In genomic region chr13:98504029-98504351, GRCh38 we compare ENCODE assay signal across 9 cellular contexts.
DNase-seq lines count a peak whose midpoint lies in the region; ATAC-seq and TF ChIP-seq lines count a peak whose summit lies in the region.
"Had no signal": no experiment of that assay in that cellular context is flagged by ENCODE, and none has a peak within 500 bp of the region (broad histone marks: within the 10 kb centered on the region; RNA-seq: fewer than 3 reads in every experiment).

No MANE protein-coding gene starts in this region.

- H3K9ac ChIP-seq in smooth muscle cell (ENCODE audit: low read depth): peak overlapping the region; percentile 53
- H3K9ac ChIP-seq: neural progenitor cell had no signal

- peaks cover 27% of the 10 kb centered on the region for H3K36me3 Mint-ChIP-seq in T-cell

- H3K4me1 ChIP-seq in smooth muscle cell (ENCODE audit: low read depth): peaks cover 22% of the 10 kb centered on the region

- H3K4me1 Mint-ChIP-seq in T-cell: peaks cover 86 to 94% (median 93%) of the 10 kb centered on the region in 3 donors

- peaks cover 93% of the 10 kb centered on the region for H3K79me2 ChIP-seq in smooth muscle cell (ENCODE audit: low read depth)

- POLR2A ChIA-PET in T-cell (lab: Charles Lee): interaction anchor here in 1 of 2 donors (0.6 to 0.7 kb wide), 2 partner anchors 32 to 119 kb away, joined by 3 to 8 read pairs; no protein-coding TSS in a partner anchor

- peak; percentile 2 for ATAC-seq in GM18907 (IDR thresholded peaks at IDR 0.05; ENCODE audit: unreplicated experiment)
- ATAC-seq in T-cell (replicated peaks in 1 of 4): no peak
- no peak for ATAC-seq in GM21390 (IDR thresholded peaks at IDR 0.05; ENCODE audit: unreplicated experiment)

- H3K4me3 ChIP-seq in fibroblast of villous mesenchyme (ENCODE audit: low read depth, low read length) (peak overlapping the region; percentile 27), smooth muscle cell (no peak overlapping the region)
- H3K4me3 ChIP-seq: neural progenitor cell, SJSA1 had no signal

- peaks cover 41% of the 10 kb centered on the region for H3F3A ChIP-seq in smooth muscle cell (ENCODE audit: low read depth)

- H3K27me3 ChIP-seq in smooth muscle cell (ENCODE audit: low read depth): no peaks in the 10 kb centered on the region
- H3K27me3 ChIP-seq: neural progenitor cell, SJSA1 had no signal

- H3K27ac ChIP-seq in smooth muscle cell (ENCODE audit: low read depth): peak overlapping the region; percentile 77
- H3K27ac ChIP-seq: neural progenitor cell, SJSA1 had no signal

- H3K9me3 Mint-ChIP-seq in T-cell: no peaks in the 10 kb centered on the region
- H3K9me3 Mint-ChIP-seq: neural progenitor cell had no signal

- DNase-seq in T-cell: no peak
- no peak for DNase-seq in fibroblast of villous mesenchyme (ENCODE audit: low read depth)
- DNase-seq in smooth muscle cell (lab: John Stamatoyannopoulos, UW; ENCODE audit: unreplicated experiment): no peak
- DNase-seq in putamen (ENCODE audit: low spot score): no peak
- no peak for DNase-seq in iPS-NIHi11 (ENCODE audit: low spot score)

- H3K27me3 Mint-ChIP-seq in T-cell: no peaks in the 10 kb centered on the region

- H3K36me3 ChIP-seq in smooth muscle cell (ENCODE audit: low read depth): no peaks in the 10 kb centered on the region
- H3K36me3 ChIP-seq: neural progenitor cell had no signal

- WGBS in smooth muscle cell (ENCODE audit: low lambda C conversion rate): 89% methylated on average over 1 of the region's 1 CpG

- CTCF ChIA-PET in T-cell (lab: Charles Lee): interaction anchor here (0.6 to 1.3 kb wide), 4 partner anchors 10 to 149 kb away, joined by 3 to 4 read pairs (median 4); no protein-coding TSS in a partner anchor

- no peaks in the 10 kb centered on the region for H3K9me3 ChIP-seq in smooth muscle cell (replicated peaks; ENCODE audit: low read depth)
- H3K9me3 ChIP-seq: SJSA1 had no signal

- H4K20me1 ChIP-seq in smooth muscle cell (ENCODE audit: low read depth): peaks cover 98% of the 10 kb centered on the region

- TF ChIP-seq CTCF in fibroblast of villous mesenchyme (IDR thresholded peaks at IDR 0.05; ENCODE audit: insufficient read depth, low read depth, low read length) (no peak), smooth muscle cell (IDR thresholded peaks at IDR 0.05; ENCODE audit: borderline replicate concordance, insufficient read depth, poor library complexity, severe bottlenecking) (no peak)

- H3K4me3 Mint-ChIP-seq in T-cell: peak overlapping the region in 2 of 3 donors; percentile 4 to 25
- H3K4me3 Mint-ChIP-seq: neural progenitor cell had no signal

- peak overlapping the region; percentile 29 to 68 for H3K27ac Mint-ChIP-seq in T-cell

- peak overlapping the region; percentile 59 for H3K4me2 ChIP-seq in smooth muscle cell
- H3K4me2 ChIP-seq: neural progenitor cell had no signal

- no peak overlapping the region for H2AFZ ChIP-seq in smooth muscle cell (ENCODE audit: low read depth)
- H2AFZ ChIP-seq: neural progenitor cell had no signal
